32 cellular contexts compared by ENCODE assay signal in genomic region chr1:157272899-157273774, GRCh38.
A peak's percentile ranks its signal among the peaks of the same experiment; 100 is the strongest.
DNase-seq lines count a peak whose midpoint lies in the region; ATAC-seq and TF ChIP-seq lines count a peak whose summit lies in the region.
"Had no signal": no experiment of that assay in that cellular context is flagged by ENCODE, and none has a peak within 500 bp of the region (broad histone marks: within the 10 kb centered on the region; RNA-seq: fewer than 3 reads in every experiment).

No MANE protein-coding gene starts in this region.

- no peak overlapping the region for H2BK5ac ChIP-seq in mesendoderm (ENCODE audit: low read length)

- no peak overlapping the region for H3K27ac Mint-ChIP-seq in GM23338
- no peak overlapping the region for H3K27ac Mint-ChIP-seq in stimulated activated naive CD8-positive, alpha-beta T cell treated with anti-CD3 and anti-CD28 coated beads, Interleukin-15, amount 100 ng/mL, for 72 hours
- no peak overlapping the region for H3K27ac Mint-ChIP-seq in nephron progenitor cell
- H3K27ac Mint-ChIP-seq: activated T-helper 1 cell treated with anti-CD3 and anti-CD28 coated beads, Interleukin-12 subunit alpha, Interleukin-12 subunit beta, Interleukin-2, Interleukin-4 antibody, amounts not matched to agents 30 ng/mL and 10 ng/mL and 1 ng/mL, durations not matched to agents 14 hours and 24 hours and 36 hours; CD4-positive, alpha-beta T cell; memory B cell had no signal

- no peaks in the 10 kb centered on the region for H3F3A ChIP-seq in GM23338 (replicated peaks; ENCODE audit: low read depth)

- no peaks in the 10 kb centered on the region for H3K79me1 ChIP-seq in mesendoderm (ENCODE audit: low read length)

- H2BK15ac ChIP-seq in mesendoderm (replicated peaks; ENCODE audit: low read depth) = no peak overlapping the region

- no peak overlapping the region for H2BK120ac ChIP-seq in mesendoderm (ENCODE audit: low read depth, low read length)

- no peak overlapping the region for H4K8ac ChIP-seq in mesendoderm (ENCODE audit: low read depth, low read length)

- H3K9me3 Mint-ChIP-seq in GM23338 (no peaks in the 10 kb centered on the region), nephron progenitor cell (no peaks in the 10 kb centered on the region)
- no peaks in the 10 kb centered on the region for H3K9me3 Mint-ChIP-seq in stimulated activated naive CD8-positive, alpha-beta T cell treated with anti-CD3 and anti-CD28 coated beads, Interleukin-15, amount 100 ng/mL, for 72 hours
- H3K9me3 Mint-ChIP-seq: activated T-helper 1 cell treated with anti-CD3 and anti-CD28 coated beads, Interleukin-12 subunit alpha, Interleukin-12 subunit beta, Interleukin-2, Interleukin-4 antibody, amounts not matched to agents 30 ng/mL and 10 ng/mL and 1 ng/mL, durations not matched to agents 14 hours and 24 hours and 36 hours; CD4-positive, alpha-beta T cell; memory B cell; neural crest cell had no signal

- WGBS in hepatocyte (ENCODE audit: low lambda C conversion rate, missing lambda C conversion rate) = 30% methylated on average over 11 of the region's 11 CpGs
- no CpG with 5 or more reads among the region's 11 CpGs for whole genome bisulfite sequencing in mesendoderm (ENCODE audit: extremely low coverage, insufficient coverage, low lambda C conversion rate)

- H3K36me3 Mint-ChIP-seq in GM23338 (ENCODE audit: low read depth) (no peaks in the 10 kb centered on the region), nephron progenitor cell (ENCODE audit: low read depth) (no peaks in the 10 kb centered on the region)
- H3K36me3 Mint-ChIP-seq: memory B cell had no signal

- H3K36me3 ChIP-seq in GM23338 (ENCODE audit: insufficient read depth) = no peaks in the 10 kb centered on the region
- H3K36me3 ChIP-seq in hepatocyte (replicated peaks; ENCODE audit: insufficient read depth, low read depth) = no peaks in the 10 kb centered on the region
- H3K36me3 ChIP-seq in mesendoderm (ENCODE audit: control insufficient read depth, insufficient read depth, low read length) = no peaks in the 10 kb centered on the region
- H3K36me3 ChIP-seq: stomach, vagina had no signal

- H3K4me3 Mint-ChIP-seq in GM23338 (no peak overlapping the region), nephron progenitor cell (no peak overlapping the region)
- H3K4me3 Mint-ChIP-seq in stimulated activated naive CD8-positive, alpha-beta T cell treated with anti-CD3 and anti-CD28 coated beads, Interleukin-15, amount 100 ng/mL, for 72 hours = no peak overlapping the region
- H3K4me3 Mint-ChIP-seq: activated T-helper 1 cell treated with anti-CD3 and anti-CD28 coated beads, Interleukin-12 subunit alpha, Interleukin-12 subunit beta, Interleukin-2, Interleukin-4 antibody, amounts not matched to agents 30 ng/mL and 10 ng/mL and 1 ng/mL, durations not matched to agents 14 hours and 24 hours and 36 hours; CD4-positive, alpha-beta T cell; memory B cell; neural crest cell had no signal

- peak; percentile 91 for ATAC-seq in GM23338
- ATAC-seq in stimulated activated naive CD8-positive, alpha-beta T cell treated with anti-CD3 and anti-CD28 coated beads, Interleukin-15, amount 100 ng/mL, for 72 hours = no peak
- ATAC-seq: left lobe of liver, right cardiac atrium had no signal

- no peak overlapping the region for H4K5ac ChIP-seq in mesendoderm (ENCODE audit: low read length)

- no peaks in the 10 kb centered on the region for H3K9me3 ChIP-seq in hepatocyte (ENCODE audit: low read depth)
- H3K9me3 ChIP-seq: SK-N-SH, stomach, vagina had no signal

- H3K4me2 ChIP-seq in GM23338 (peak overlapping the region; percentile 59), hepatocyte (peak overlapping the region; percentile 42), mesendoderm (ENCODE audit: low read length) (peak overlapping the region; percentile 25)
- H3K4me2 ChIP-seq: SK-N-SH had no signal

- H4K20me1 ChIP-seq in GM23338 (replicated peaks; ENCODE audit: insufficient read depth) = no peaks in the 10 kb centered on the region
- no peaks in the 10 kb centered on the region for H4K20me1 ChIP-seq in hepatocyte (ENCODE audit: insufficient read depth, poor library complexity, severe bottlenecking)

- no peaks in the 10 kb centered on the region for H3K4me1 Mint-ChIP-seq in GM23338
- H3K4me1 Mint-ChIP-seq in stimulated activated naive CD8-positive, alpha-beta T cell treated with anti-CD3 and anti-CD28 coated beads, Interleukin-15, amount 100 ng/mL, for 72 hours = no peaks in the 10 kb centered on the region
- H3K4me1 Mint-ChIP-seq in nephron progenitor cell = no peaks in the 10 kb centered on the region
- H3K4me1 Mint-ChIP-seq: neural crest cell had no signal

- H3K27me3 Mint-ChIP-seq in GM23338 (ENCODE audit: insufficient read depth, low read depth, poor library complexity) (peaks cover 22% of the 10 kb centered on the region), nephron progenitor cell (ENCODE audit: low read depth, poor library complexity) (peaks cover 6% of the 10 kb centered on the region)
- peaks cover 21% of the 10 kb centered on the region for H3K27me3 Mint-ChIP-seq in stimulated activated naive CD8-positive, alpha-beta T cell treated with anti-CD3 and anti-CD28 coated beads, Interleukin-15, amount 100 ng/mL, for 72 hours
- H3K27me3 Mint-ChIP-seq: memory B cell had no signal

- no peaks in the 10 kb centered on the region for H3K79me2 ChIP-seq in GM23338 (replicated peaks; ENCODE audit: insufficient read depth)
- no peaks in the 10 kb centered on the region for H3K79me2 ChIP-seq in hepatocyte
- no peaks in the 10 kb centered on the region for H3K79me2 ChIP-seq in mesendoderm (ENCODE audit: control insufficient read depth, insufficient read depth, low read length)

- H3K23ac ChIP-seq in mesendoderm (ENCODE audit: low read length) = no peak overlapping the region

- H3K27ac ChIP-seq in GM23338 (ENCODE audit: low read depth) (no peak overlapping the region), hepatocyte (no peak overlapping the region), mesendoderm (ENCODE audit: low read depth, low read length) (no peak overlapping the region)
- H3K27ac ChIP-seq: coronary artery, stomach, vagina had no signal

- no peak overlapping the region for H3K4ac ChIP-seq in mesendoderm (ENCODE audit: low read depth, low read length)

- H3K4me3 ChIP-seq in GM23338 = peak overlapping the region; percentile 45
- no peak overlapping the region for H3K4me3 ChIP-seq in hepatocyte
- H3K4me3 ChIP-seq in mesendoderm (ENCODE audit: low read length) = no peak overlapping the region
- H3K4me3 ChIP-seq: coronary artery, stomach, vagina had no signal

- H3K56ac ChIP-seq in mesendoderm (ENCODE audit: low read length) = peak overlapping the region; percentile 72

- H3K27me3 ChIP-seq in GM23338 (ENCODE audit: insufficient read depth) = peaks cover 45% of the 10 kb centered on the region
- H3K27me3 ChIP-seq in hepatocyte = no peaks in the 10 kb centered on the region
- H3K27me3 ChIP-seq in mesendoderm (ENCODE audit: insufficient read depth, low read length, poor library complexity) = no peaks in the 10 kb centered on the region
- H3K27me3 ChIP-seq: vagina had no signal

- peak overlapping the region; percentile 85 for H2AFZ ChIP-seq in GM23338
- no peak overlapping the region for H2AFZ ChIP-seq in hepatocyte

- H3K9ac ChIP-seq in mesendoderm (ENCODE audit: low read length) = no peak overlapping the region
- H3K9ac ChIP-seq: SK-N-SH had no signal

- no peak for TF ChIP-seq CTCF in GM23338 (conservative IDR thresholded peaks at IDR 0.05; ENCODE audit: low read depth in 2 of 2)
- TF ChIP-seq CTCF in hepatocyte (IDR thresholded peaks at IDR 0.05; ENCODE audit: poor library complexity) = no peak
- TF ChIP-seq CTCF in nephron progenitor cell (IDR thresholded peaks at IDR 0.05) = no peak

- DNase-seq in GM23338 (ENCODE audit: low spot score) (peak; percentile 4), OCI-M1 (lab: John Stamatoyannopoulos, UW) (peak; percentile 77), hepatocyte (ENCODE audit: low spot score) (peak; percentile 24), mesendoderm (peak; percentile 80), T-helper 9 cell (no peak), GM19238 (ENCODE audit: insufficient read length, low spot score) (no peak), nephron progenitor cell (no peak)
- DNase-seq in stimulated activated naive CD8-positive, alpha-beta T cell treated with anti-CD3 and anti-CD28 coated beads, Interleukin-15, amount 100 ng/mL, for 72 hours = no peak
- DNase-seq: activated CD4-positive, alpha-beta T cell treated with anti-CD3 and anti-CD28 coated beads, Interleukin-2, amount 50 U/mL, for 48 hours; activated CD4-positive, CD25-positive, alpha-beta regulatory T cell treated with anti-CD3 and anti-CD28 coated beads, Interleukin-2, amount 50 U/mL, for 72 hours; activated CD8-positive, alpha-beta memory T cell treated with anti-CD3 and anti-CD28 coated beads, Interleukin-2, amount 50 U/mL, for 4 hours; activated naive CD4-positive, alpha-beta T cell treated with Interleukin-2 at 50 U/mL for 16 hours; caudate nucleus; CD4-positive, alpha-beta T cell; effector CD8-positive, alpha-beta T cell; glutamatergic neuron; Kasumi-1; NCI-H1436 treated with DMSO at 0.1 percent for 48 hours; NCI-H2107; NCI-H345; NCI-H748 treated with DMSO at 0.1 percent for 48 hours; right cardiac atrium; SK-N-SH; stimulated activated CD4-positive, alpha-beta T cell treated with anti-CD3 and anti-CD28 coated beads, Interleukin-1b, Interleukin-23, amount 100 ng/mL, for 48 hours; stimulated activated CD8-positive, alpha-beta memory T cell treated with anti-CD3 and anti-CD28 coated beads, Interleukin-4, amount 100 ng/mL, for 48 hours; stomach had no signal

- H3K4me1 ChIP-seq in GM23338 (ENCODE audit: insufficient read depth) = peaks cover 29% of the 10 kb centered on the region
- peaks cover 28% of the 10 kb centered on the region for H3K4me1 ChIP-seq in hepatocyte (ENCODE audit: insufficient read depth)
- H3K4me1 ChIP-seq in mesendoderm (ENCODE audit: control insufficient read depth, low read depth, low read length) = peaks cover 12% of the 10 kb centered on the region
- H3K4me1 ChIP-seq: vagina had no signal

- no peak overlapping the region for H2AK5ac ChIP-seq in mesendoderm (ENCODE audit: low read length)

- no peaks in the 10 kb centered on the region for H3K9me2 ChIP-seq in GM23338 (ENCODE audit: insufficient read depth)
- no peaks in the 10 kb centered on the region for H3K9me2 ChIP-seq in hepatocyte (replicated peaks; ENCODE audit: insufficient read depth)
- H3K9me2 ChIP-seq: SK-N-SH had no signal

- H3K18ac ChIP-seq in mesendoderm (ENCODE audit: low read length) = no peak overlapping the region

TF ChIP-seq in GM23338, 12 proteins besides CTCF, POLR2A, EP300 and RAD21 (continues in another document):
- TF ChIP-seq ZNF331 (CRISPR knock-in tag; IDR thresholded peaks at IDR 0.05; ENCODE audit: low read depth) (no peak), NANOG (IDR thresholded peaks at IDR 0.05; ENCODE audit: borderline replicate concordance) (no peak)
- TF ChIP-seq, protein P1, sequence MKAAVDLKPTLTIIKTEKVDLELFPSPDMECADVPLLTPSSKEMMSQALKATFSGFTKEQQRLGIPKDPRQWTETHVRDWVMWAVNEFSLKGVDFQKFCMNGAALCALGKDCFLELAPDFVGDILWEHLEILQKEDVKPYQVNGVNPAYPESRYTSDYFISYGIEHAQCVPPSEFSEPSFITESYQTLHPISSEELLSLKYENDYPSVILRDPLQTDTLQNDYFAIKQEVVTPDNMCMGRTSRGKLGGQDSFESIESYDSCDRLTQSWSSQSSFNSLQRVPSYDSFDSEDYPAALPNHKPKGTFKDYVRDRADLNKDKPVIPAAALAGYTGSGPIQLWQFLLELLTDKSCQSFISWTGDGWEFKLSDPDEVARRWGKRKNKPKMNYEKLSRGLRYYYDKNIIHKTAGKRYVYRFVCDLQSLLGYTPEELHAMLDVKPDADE (IDR thresholded peaks at IDR 0.05) = no peak

Comparison
In these comparisons a context has a peak if more than half of its experiments do, and no peak if none do; other contexts are left out.
1. DNase-seq: peak in GM23338 (single experiment), OCI-M1 (single experiment), hepatocyte (single experiment) and mesendoderm (single experiment); none in T-helper 9 cell (single experiment), GM19238 (single experiment), stimulated activated naive CD8-positive, alpha-beta T cell treated with anti-CD3 and anti-CD28 coated beads, Interleukin-15, amount 100 ng/mL, for 72 hours (0 of 2) and nephron progenitor cell (single experiment).
2. Peak in every context shown above with its lines, with median percentiles within 50 percentile points of each other: H3K4me2 ChIP-seq.